Comparison of ENCODE assay signal across 9 cellular contexts in the genomic region with DNA sequence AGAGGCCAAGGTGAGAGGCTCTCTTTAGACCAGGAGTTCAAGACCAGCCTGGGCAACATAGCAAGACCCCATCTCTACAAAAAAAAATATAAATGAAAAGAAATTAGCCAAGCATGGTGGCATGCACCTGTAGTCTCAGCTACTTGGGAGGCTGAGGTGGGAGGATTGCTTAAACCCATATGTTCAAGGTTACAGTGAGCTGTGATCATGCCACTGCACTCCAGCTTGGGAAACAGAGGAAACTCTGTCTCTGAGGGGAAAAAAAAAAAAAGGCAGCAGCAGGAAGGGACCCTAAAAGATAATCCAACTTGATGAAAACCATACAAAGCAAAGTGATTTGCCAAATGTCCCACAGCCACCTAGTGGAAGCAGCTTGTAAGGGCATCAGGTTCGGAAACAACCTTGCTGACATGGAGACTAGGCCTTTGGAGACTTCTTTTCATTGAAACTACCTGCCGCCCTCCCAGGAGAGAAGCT. TPM values are rescaled to one million over a fixed set of nuclear protein-coding genes. Genes with fewer than 3 reads are reported as not detected.
A peak's percentile ranks its signal among the peaks of the same experiment; 100 is the strongest.
DNase-seq lines count a peak whose midpoint lies in the region; ATAC-seq and TF ChIP-seq lines count a peak whose summit lies in the region.
"Had no signal": no experiment of that assay in that cellular context is flagged by ENCODE, and none has a peak within 500 bp of the region (broad histone marks: within the 10 kb centered on the region; RNA-seq: fewer than 3 reads in every experiment).

No MANE protein-coding gene starts in this region.

- H3K27ac Mint-ChIP-seq in activated CD4-positive, alpha-beta memory T cell treated with anti-CD3 and anti-CD28 coated beads for 36 hours, result peak overlapping the region; percentile 29
- H3K27ac Mint-ChIP-seq in neural progenitor cell, result no peak overlapping the region
- H3K27ac Mint-ChIP-seq: T-helper 1 cell treated with Interleukin-12 subunit alpha and Interleukin-12 subunit beta and Interleukin-4 antibody, amounts not matched to agents 30 μg/mL and 1 μg/mL, for 36 hours had no signal

- no peak overlapping the region for H3K27ac ChIP-seq in neural progenitor cell

- H3K36me3 Mint-ChIP-seq in activated CD4-positive, alpha-beta memory T cell treated with anti-CD3 and anti-CD28 coated beads for 36 hours, result peaks cover 22% of the 10 kb centered on the region
- H3K36me3 Mint-ChIP-seq in neural progenitor cell, result peaks cover 19% of the 10 kb centered on the region

- no peaks in the 10 kb centered on the region for H3K27me3 ChIP-seq in neural progenitor cell

- peaks cover 10% of the 10 kb centered on the region for H3K4me1 Mint-ChIP-seq in activated CD4-positive, alpha-beta memory T cell treated with anti-CD3 and anti-CD28 coated beads for 36 hours (ENCODE audit: low read depth)
- no peaks in the 10 kb centered on the region for H3K4me1 Mint-ChIP-seq in neural progenitor cell

- H3K4me2 ChIP-seq in neural progenitor cell, result no peak overlapping the region

- peaks cover 63% of the 10 kb centered on the region for H3F3A ChIP-seq in neural progenitor cell (ENCODE audit: low read depth)

- H4K20me1 ChIP-seq in neural progenitor cell (ENCODE audit: low read depth), result peaks cover 28% of the 10 kb centered on the region

- no peaks in the 10 kb centered on the region for H3K9me3 Mint-ChIP-seq in activated CD4-positive, alpha-beta memory T cell treated with anti-CD3 and anti-CD28 coated beads for 36 hours
- H3K9me3 Mint-ChIP-seq in neural progenitor cell, result no peaks in the 10 kb centered on the region
- H3K9me3 Mint-ChIP-seq: T-helper 1 cell treated with Interleukin-12 subunit alpha and Interleukin-12 subunit beta and Interleukin-4 antibody, amounts not matched to agents 30 μg/mL and 1 μg/mL, for 36 hours had no signal

- no peaks in the 10 kb centered on the region for H3K9me3 ChIP-seq in neural progenitor cell (ENCODE audit: low read depth)

- H2AFZ ChIP-seq in neural progenitor cell (replicated peaks), result no peak overlapping the region

- peak; percentile 81 for TF ChIP-seq CTCF in epithelial cell of proximal tubule (conservative IDR thresholded peaks at IDR 0.05; ENCODE audit: low read depth, low read length)
- peak; percentile 80 for TF ChIP-seq CTCF in neural progenitor cell (IDR thresholded peaks at IDR 0.05)

- CTCF ChIA-PET in activated CD4-positive, alpha-beta memory T cell treated with anti-CD3 and anti-CD28 coated beads for 36 hours (lab: Charles Lee), result interaction anchor here (0.6 to 2.4 kb wide), 30 partner anchors 9 to 997 kb away, joined by 3 to 26 read pairs (median 4); a partner anchor contains a TSS

- no peaks in the 10 kb centered on the region for H3K27me3 Mint-ChIP-seq in activated CD4-positive, alpha-beta memory T cell treated with anti-CD3 and anti-CD28 coated beads for 36 hours
- peaks cover 4% of the 10 kb centered on the region for H3K27me3 Mint-ChIP-seq in neural progenitor cell (ENCODE audit: insufficient read depth, low read depth)

- intact Hi-C loops in activated CD4-positive, alpha-beta memory T cell treated with anti-CD3 and anti-CD28 coated beads for 36 hours (cut with micrococcal nuclease), result loop anchor here (2.0 kb wide), 1 partner anchor 136 kb away; no protein-coding TSS in a partner anchor

- peak; percentile 57 for ATAC-seq in GM19463 (IDR thresholded peaks at IDR 0.05; ENCODE audit: unreplicated experiment)

- DNase-seq in COLO668 (lab: John Stamatoyannopoulos, UW; ENCODE audit: unreplicated experiment) (peak; percentile 7), NCI-H2171 (lab: John Stamatoyannopoulos, UW) (peak; percentile 8), epithelial cell of proximal tubule (ENCODE audit: low read depth) (no peak), neural progenitor cell (ENCODE audit: low spot score) (peak; percentile 65), mesenteric fat pad (ENCODE audit: low spot score) (no peak), NCI-H187 treated with DMSO at 0.1 percent for 48 hours (lab: John Stamatoyannopoulos, UW) (no peak)
- peak; percentile 58 for DNase-seq in activated CD4-positive, alpha-beta memory T cell treated with anti-CD3 and anti-CD28 coated beads for 36 hours

- peaks cover 2% of the 10 kb centered on the region for H3K79me2 ChIP-seq in neural progenitor cell (ENCODE audit: low read depth)

- POLR2A ChIA-PET in activated CD4-positive, alpha-beta memory T cell treated with anti-CD3 and anti-CD28 coated beads for 36 hours (lab: Charles Lee), result interaction anchor here (0.6 to 1.0 kb wide), 3 partner anchors 8 to 16 kb away, joined by 3 to 5 read pairs (median 3); a partner anchor contains a TSS

- H3K9ac ChIP-seq in neural progenitor cell, result no peak overlapping the region

- H3K36me3 ChIP-seq in neural progenitor cell, result peaks cover 9% of the 10 kb centered on the region

- H3K4me3 ChIP-seq in epithelial cell of proximal tubule (ENCODE audit: low read depth, low read length) (no peak overlapping the region), neural progenitor cell (no peak overlapping the region)

- H3K4me1 ChIP-seq in neural progenitor cell, result no peaks in the 10 kb centered on the region

- H3K4me3 Mint-ChIP-seq in activated CD4-positive, alpha-beta memory T cell treated with anti-CD3 and anti-CD28 coated beads for 36 hours, result no peak overlapping the region
- no peak overlapping the region for H3K4me3 Mint-ChIP-seq in neural progenitor cell
- H3K4me3 Mint-ChIP-seq: T-helper 1 cell treated with Interleukin-12 subunit alpha and Interleukin-12 subunit beta and Interleukin-4 antibody, amounts not matched to agents 30 μg/mL and 1 μg/mL, for 36 hours had no signal

RNA-seq across cellular contexts. Expression of a gene that starts 15.6 kb away (rescaled TPM):
- total RNA-seq in activated CD4-positive, alpha-beta memory T cell treated with anti-CD3 and anti-CD28 coated beads for 36 hours, result 1 to 10 TPM; 1.2 to 1.3 TPM
- total RNA-seq in epithelial cell of proximal tubule (1.3 and 1.7 TPM in 2 replicates), neural progenitor cell (ENCODE audit: low replicate concordance) (3.2 and 5.8 TPM in 2 replicates), mesenteric fat pad (9.2 TPM)

RNA-seq across cellular contexts. Expression of a gene that starts 16.4 kb away (rescaled TPM):
- 100 to 1,000 TPM; 140 to 144 TPM for total RNA-seq in activated CD4-positive, alpha-beta memory T cell treated with anti-CD3 and anti-CD28 coated beads for 36 hours
- total RNA-seq in epithelial cell of proximal tubule (43.1 and 44.5 TPM in 2 replicates), neural progenitor cell (ENCODE audit: low replicate concordance) (57.2 and 77.5 TPM in 2 replicates), mesenteric fat pad (91.4 TPM)

RNA-seq across cellular contexts. Expression of a gene that starts 58.8 kb away (rescaled TPM):
- 1 to 10 TPM; 6.4 to 8.1 TPM for total RNA-seq in activated CD4-positive, alpha-beta memory T cell treated with anti-CD3 and anti-CD28 coated beads for 36 hours
- total RNA-seq in epithelial cell of proximal tubule (8.5 and 11.1 TPM in 2 replicates), neural progenitor cell (ENCODE audit: low replicate concordance) (28.4 and 45.2 TPM in 2 replicates), mesenteric fat pad (21.2 TPM)

Comparison
In these comparisons a context has a peak if more than half of its experiments do, and no peak if none do; other contexts are left out.
1. DNase-seq: peak in COLO668 (single experiment), NCI-H2171 (single experiment), activated CD4-positive, alpha-beta memory T cell treated with anti-CD3 and anti-CD28 coated beads for 36 hours (single experiment) and neural progenitor cell (single experiment); none in epithelial cell of proximal tubule (single experiment), mesenteric fat pad (single experiment) and NCI-H187 treated with DMSO at 0.1 percent for 48 hours (single experiment).